Comparison of ENCODE assay signal across 11 cellular contexts in genomic region chr20:59123011-59123676, GRCh38. TPM values are rescaled to one million over a fixed set of nuclear protein-coding genes. Genes with fewer than 3 reads are reported as not detected.
DNase-seq lines count a peak whose midpoint lies in the region; ATAC-seq and TF ChIP-seq lines count a peak whose summit lies in the region.
"Had no signal": no experiment of that assay in that cellular context is flagged by ENCODE, and none has a peak within 500 bp of the region (broad histone marks: within the 10 kb centered on the region; RNA-seq: fewer than 3 reads in every experiment).

No MANE protein-coding gene starts in this region.

- H3K4me3 ChIP-seq in rectal smooth muscle tissue (ENCODE audit: low read length): peak overlapping the region; percentile 33
- H3K4me3 ChIP-seq: adrenal gland had no signal

- DNase-seq in CD4-positive, alpha-beta T cell: peak in 8 of 10 experiments; percentile 11 to 70 (median 43)
- DNase-seq in activated B cell treated with CpG ODN at 0.5 μM for 24 hours: peak; percentile 49
- peak; percentile 48 for DNase-seq in activated naive CD4-positive, alpha-beta T cell treated with anti-CD3 and anti-CD28 coated beads, Interleukin-2, amount 50 U/mL, for 16 hours
- DNase-seq in progenitor cell of endocrine pancreas (ENCODE audit: low spot score, unreplicated experiment): no peak
- no peak for DNase-seq in NCI-H2196 treated with DMSO at 0.1 percent for 48 hours (lab: John Stamatoyannopoulos, UW; ENCODE audit: unreplicated experiment)
- DNase-seq: adrenal gland, NCI-H226, SHP77 treated with DMSO at 0.1 percent for 48 hours had no signal

- peak overlapping the region; percentile 99 for H3K27ac Mint-ChIP-seq in CD4-positive, alpha-beta T cell
- H3K27ac Mint-ChIP-seq in activated B cell treated with CpG ODN at 0.5 μM for 24 hours (peak overlapping the region; percentile 99), progenitor cell of endocrine pancreas (no peak overlapping the region)

- peaks cover 92% of the 10 kb centered on the region for H3K4me1 Mint-ChIP-seq in CD4-positive, alpha-beta T cell (ENCODE audit: low read depth)
- peaks cover 94% of the 10 kb centered on the region for H3K4me1 Mint-ChIP-seq in activated B cell treated with CpG ODN at 0.5 μM for 24 hours
- H3K4me1 Mint-ChIP-seq in progenitor cell of endocrine pancreas (ENCODE audit: low read depth): peaks cover 30% of the 10 kb centered on the region

- no peaks in the 10 kb centered on the region for H3K27me3 Mint-ChIP-seq in CD4-positive, alpha-beta T cell
- H3K27me3 Mint-ChIP-seq in activated B cell treated with CpG ODN at 0.5 μM for 24 hours (no peaks in the 10 kb centered on the region), progenitor cell of endocrine pancreas (peaks cover 43% of the 10 kb centered on the region)

- no peaks in the 10 kb centered on the region for H3K36me3 ChIP-seq in rectal smooth muscle tissue (ENCODE audit: control insufficient read depth, insufficient read depth, low read length)
- H3K36me3 ChIP-seq: adrenal gland had no signal

- CTCF ChIA-PET in CD4-positive, alpha-beta T cell (lab: Charles Lee): interaction anchor here (0.9 to 4.2 kb wide), 8 partner anchors 13 to 99 kb away, joined by 3 to 42 read pairs (median 12); partner anchors contain the start of gene ZNF831
- CTCF ChIA-PET in activated B cell treated with CpG ODN at 0.5 μM for 24 hours (lab: Charles Lee): interaction anchor here (0.6 to 6.7 kb wide), 6 partner anchors 9 to 253 kb away, joined by 3 to 56 read pairs (median 4); partner anchors contain the start of gene ATP5F1E

- no peak for TF ChIP-seq CTCF in CD4-positive, alpha-beta T cell (IDR thresholded peaks at IDR 0.05)
- TF ChIP-seq CTCF in activated B cell treated with CpG ODN at 0.5 μM for 24 hours (IDR thresholded peaks at IDR 0.05): no peak
- TF ChIP-seq CTCF in progenitor cell of endocrine pancreas (IDR thresholded peaks at IDR 0.05; ENCODE audit: unreplicated experiment): no peak

- H3K9me3 Mint-ChIP-seq in CD4-positive, alpha-beta T cell: no peaks in the 10 kb centered on the region
- no peaks in the 10 kb centered on the region for H3K9me3 Mint-ChIP-seq in activated B cell treated with CpG ODN at 0.5 μM for 24 hours
- peaks cover 4% of the 10 kb centered on the region for H3K9me3 Mint-ChIP-seq in progenitor cell of endocrine pancreas (ENCODE audit: low read depth)

- peaks cover 3% of the 10 kb centered on the region for H3K9me3 ChIP-seq in CD4-positive, alpha-beta T cell (ENCODE audit: control insufficient read depth, low read length)
- H3K9me3 ChIP-seq: adrenal gland had no signal

- intact Hi-C loops in CD4-positive, alpha-beta T cell (cut with DNase I, micrococcal nuclease): loop anchor here (1.0 to 5.0 kb wide), 7 partner anchors 24 to 129 kb away; no protein-coding TSS in a partner anchor
- intact Hi-C loops in activated B cell treated with CpG ODN at 0.5 μM for 24 hours (cut with micrococcal nuclease): loop anchor here (1.0 to 10.0 kb wide), 9 partner anchors 27 to 1728 kb away; partner anchors contain the start of genes RBM38, ZBP1 and ZNF831

- peak overlapping the region; percentile 77 for H3K27ac ChIP-seq in CD4-positive, alpha-beta T cell (ENCODE audit: low read depth, low read length)
- no peak overlapping the region for H3K27ac ChIP-seq in rectal smooth muscle tissue (ENCODE audit: low read depth, low read length)
- H3K27ac ChIP-seq: adrenal gland had no signal

- no peaks in the 10 kb centered on the region for H3K36me3 Mint-ChIP-seq in CD4-positive, alpha-beta T cell (ENCODE audit: low read depth)
- H3K36me3 Mint-ChIP-seq in activated B cell treated with CpG ODN at 0.5 μM for 24 hours (ENCODE audit: low read depth) (peaks cover 2% of the 10 kb centered on the region), progenitor cell of endocrine pancreas (ENCODE audit: insufficient read depth) (no peaks in the 10 kb centered on the region)

- H3K4me3 Mint-ChIP-seq in CD4-positive, alpha-beta T cell: peak overlapping the region; percentile 87
- H3K4me3 Mint-ChIP-seq in activated B cell treated with CpG ODN at 0.5 μM for 24 hours (peak overlapping the region; percentile 91), progenitor cell of endocrine pancreas (ENCODE audit: low read depth) (no peak overlapping the region)

- H3K9ac ChIP-seq in rectal smooth muscle tissue (ENCODE audit: low read length): no peak overlapping the region

- POLR2A ChIA-PET in CD4-positive, alpha-beta T cell (lab: Charles Lee): interaction anchor here (0.6 to 8.5 kb wide), 37 partner anchors 9 to 815 kb away, joined by 3 to 203 read pairs (median 7); partner anchors contain the start of genes ATP5F1E, PRELID3B and ZNF831
- POLR2A ChIA-PET in activated B cell treated with CpG ODN at 0.5 μM for 24 hours (lab: Charles Lee): interaction anchor here (0.6 to 6.0 kb wide), 31 partner anchors 10 to 1649 kb away, joined by 3 to 64 read pairs (median 5); partner anchors contain the start of genes ATP5F1E, CTSZ, STX16 and ZNF831

- no peaks in the 10 kb centered on the region for H3K4me1 ChIP-seq in rectal smooth muscle tissue (ENCODE audit: control insufficient read depth, insufficient read depth, low read length)
- H3K4me1 ChIP-seq: adrenal gland had no signal

- no peaks in the 10 kb centered on the region for H3K27me3 ChIP-seq in CD4-positive, alpha-beta T cell (ENCODE audit: control insufficient read depth, insufficient read depth, low read length)
- no peaks in the 10 kb centered on the region for H3K27me3 ChIP-seq in rectal smooth muscle tissue (ENCODE audit: control insufficient read depth, insufficient read depth, low read length)
- H3K27me3 ChIP-seq: adrenal gland had no signal

- peak; percentile 68 for ATAC-seq in CD4-positive, alpha-beta T cell (ENCODE audit: poor library complexity)
- ATAC-seq in activated B cell treated with CpG ODN at 0.5 μM for 24 hours (ENCODE audit: low read depth) (peak; percentile 75), HG02571 (IDR thresholded peaks at IDR 0.05; ENCODE audit: unreplicated experiment) (no peak), GM18502 (IDR thresholded peaks at IDR 0.05; ENCODE audit: poor library complexity, unreplicated experiment) (no peak)

RNA-seq across cellular contexts. Expression of gene ZNF831, which starts 40.5 kb away (rescaled TPM):
- total RNA-seq in CD4-positive, alpha-beta T cell: 10 to 100 TPM; 24.9 to 25.9 TPM
- 3.2 and 4.0 TPM in 2 replicates for total RNA-seq in activated B cell treated with CpG ODN at 0.5 μM for 24 hours
- total RNA-seq in progenitor cell of endocrine pancreas: not detected in 2 replicates

Comparison
In these comparisons a context has a peak if more than half of its experiments do, and no peak if none do; other contexts are left out.
1. ATAC-seq: peak in CD4-positive, alpha-beta T cell (single experiment) and activated B cell treated with CpG ODN at 0.5 μM for 24 hours (single experiment); none in HG02571 (single experiment) and GM18502 (single experiment).
2. DNase-seq: peak in CD4-positive, alpha-beta T cell (8 of 10), activated B cell treated with CpG ODN at 0.5 μM for 24 hours (single experiment) and activated naive CD4-positive, alpha-beta T cell treated with anti-CD3 and anti-CD28 coated beads, Interleukin-2, amount 50 U/mL, for 16 hours (single experiment); none in progenitor cell of endocrine pancreas (single experiment) and NCI-H2196 treated with DMSO at 0.1 percent for 48 hours (single experiment).